ENCODE assay signal across 19 cellular contexts in genomic region chrX:70549429-70549828, GRCh38.
"Had no signal": no experiment of that assay in that cellular context is flagged by ENCODE, and none has a peak within 500 bp of the region (broad histone marks: within the 10 kb centered on the region; RNA-seq: fewer than 3 reads in every experiment).

No MANE protein-coding gene starts in this region.

- ATAC-seq: K562 had no signal

- H3K27ac ChIP-seq: SJSA1, SK-N-MC had no signal

- H3K9me3 ChIP-seq: SJSA1 had no signal

- H3K27me3 ChIP-seq: SJSA1 had no signal

- H3K4me1 ChIP-seq: SJSA1 had no signal

- H3K4me3 ChIP-seq: K562, SJSA1, SK-N-MC had no signal

- DNase-seq: MV-4-11, NCI-H1048, NCI-H1105, NCI-H1417 treated with DMSO at 0.1 percent for 48 hours, NCI-H146, NCI-H1694 treated with DMSO at 0.1 percent for 48 hours, NCI-H1930, NCI-H2081, NCI-H2107, NCI-H2227 treated with DMSO at 0.1 percent for 48 hours, NCI-H524, NCI-H526 treated with DMSO at 0.1 percent for 48 hours, NCI-H774, Right ventricle myocardium superior, RPMI8226, SIG-M5 had no signal
